Comparison of ENCODE assay signal across 29 cellular contexts in genomic region chr17:67273900-67274299, GRCh38.
"Had no signal": no experiment of that assay in that cellular context is flagged by ENCODE, and none has a peak within 500 bp of the region (broad histone marks: within the 10 kb centered on the region; RNA-seq: fewer than 3 reads in every experiment).

No MANE protein-coding gene starts in this region.

- H3K36me3 ChIP-seq: stomach, suprapubic skin, thoracic aorta, thyroid gland, tibial artery, tibial nerve, transverse colon, upper lobe of left lung, upper lobe of right lung, uterus, vagina had no signal

- H3K36me3 Mint-ChIP-seq: stimulated activated effector memory CD8-positive, alpha-beta T cell treated with anti-CD3 and anti-CD28 coated beads, Interleukin-12 subunit alpha, Interleukin-12 subunit beta, amount 100 ng/mL, for 72 hours; stimulated activated memory B cell treated with anti-CD40 and anti-IgM and Interleukin-4, amounts not matched to agents 10 μg/mL and 1 μg/mL and 100 μg/mL, for 72 hours; stimulated activated naive B cell treated with anti-CD40 and anti-IgM and Interleukin-4, amounts not matched to agents 10 μg/mL and 1 μg/mL and 100 μg/mL, for 72 hours; type B pancreatic cell had no signal

- H3K27me3 Mint-ChIP-seq: stimulated activated memory B cell treated with anti-CD40 and anti-IgM and Interleukin-4, amounts not matched to agents 10 μg/mL and 1 μg/mL and 100 μg/mL, for 72 hours; stimulated activated naive B cell treated with anti-CD40 and anti-IgM and Interleukin-4, amounts not matched to agents 10 μg/mL and 1 μg/mL and 100 μg/mL, for 72 hours; stimulated activated naive CD8-positive, alpha-beta T cell treated with anti-CD3 and anti-CD28 coated beads, Interleukin-15, amount 100 ng/mL, for 72 hours; stimulated activated naive CD8-positive, alpha-beta T cell treated with anti-CD3 and anti-CD28 coated beads, Interleukin-15, Interleukin-2, amounts not matched to agents 100 ng/mL and 50 ng/mL, for 24 hours had no signal

- ATAC-seq: stimulated activated effector memory CD8-positive, alpha-beta T cell treated with anti-CD3 and anti-CD28 coated beads, Interleukin-12 subunit alpha, Interleukin-12 subunit beta, amount 100 ng/mL, for 72 hours; stimulated activated memory B cell treated with anti-CD40 and anti-IgM and Interleukin-4, amounts not matched to agents 10 μg/mL and 1 μg/mL and 100 μg/mL, for 72 hours; stimulated activated naive B cell treated with anti-CD40 and anti-IgM and Interleukin-4, amounts not matched to agents 10 μg/mL and 1 μg/mL and 100 μg/mL, for 72 hours; stimulated activated naive CD8-positive, alpha-beta T cell treated with anti-CD3 and anti-CD28 coated beads, Interleukin-15, amount 100 ng/mL, for 72 hours; stimulated activated naive CD8-positive, alpha-beta T cell treated with anti-CD3 and anti-CD28 coated beads, Interleukin-15, Interleukin-2, amounts not matched to agents 100 U/mL and 50 U/mL, for 24 hours; upper lobe of right lung had no signal

- FAIRE-seq: urothelium cell line had no signal

- H3K4me1 Mint-ChIP-seq: stimulated activated effector memory CD8-positive, alpha-beta T cell treated with anti-CD3 and anti-CD28 coated beads, Interleukin-12 subunit alpha, Interleukin-12 subunit beta, amount 100 ng/mL, for 72 hours; stimulated activated memory B cell treated with anti-CD40 and anti-IgM and Interleukin-4, amounts not matched to agents 10 μg/mL and 1 μg/mL and 100 μg/mL, for 72 hours; stimulated activated naive B cell treated with anti-CD40 and anti-IgM and Interleukin-4, amounts not matched to agents 10 μg/mL and 1 μg/mL and 100 μg/mL, for 72 hours; stimulated activated naive CD8-positive, alpha-beta T cell treated with anti-CD3 and anti-CD28 coated beads, Interleukin-15, amount 100 ng/mL, for 72 hours had no signal

- H3K27ac Mint-ChIP-seq: stimulated activated effector memory CD8-positive, alpha-beta T cell treated with anti-CD3 and anti-CD28 coated beads, Interleukin-12 subunit alpha, Interleukin-12 subunit beta, amount 100 ng/mL, for 72 hours; stimulated activated memory B cell treated with anti-CD40 and anti-IgM and Interleukin-4, amounts not matched to agents 10 μg/mL and 1 μg/mL and 100 μg/mL, for 72 hours; stimulated activated naive B cell treated with anti-CD40 and anti-IgM and Interleukin-4, amounts not matched to agents 10 μg/mL and 1 μg/mL and 100 μg/mL, for 72 hours; stimulated activated naive CD8-positive, alpha-beta T cell treated with anti-CD3 and anti-CD28 coated beads, Interleukin-15, amount 100 ng/mL, for 72 hours; stimulated activated naive CD8-positive, alpha-beta T cell treated with anti-CD3 and anti-CD28 coated beads, Interleukin-15, Interleukin-2, amounts not matched to agents 100 ng/mL and 50 ng/mL, for 24 hours; type B pancreatic cell had no signal

- H3K4me3 ChIP-seq: stomach, suprapubic skin, testis, thoracic aorta, thyroid gland, tibial artery, tibial nerve, transverse colon, upper lobe of left lung, upper lobe of right lung, uterus, vagina had no signal

- H3K4me3 Mint-ChIP-seq: stimulated activated effector memory CD8-positive, alpha-beta T cell treated with anti-CD3 and anti-CD28 coated beads, Interleukin-12 subunit alpha, Interleukin-12 subunit beta, amount 100 ng/mL, for 72 hours; stimulated activated memory B cell treated with anti-CD40 and anti-IgM and Interleukin-4, amounts not matched to agents 10 μg/mL and 1 μg/mL and 100 μg/mL, for 72 hours; stimulated activated naive B cell treated with anti-CD40 and anti-IgM and Interleukin-4, amounts not matched to agents 10 μg/mL and 1 μg/mL and 100 μg/mL, for 72 hours; stimulated activated naive CD8-positive, alpha-beta T cell treated with anti-CD3 and anti-CD28 coated beads, Interleukin-15, amount 100 ng/mL, for 72 hours; stimulated activated naive CD8-positive, alpha-beta T cell treated with anti-CD3 and anti-CD28 coated beads, Interleukin-15, Interleukin-2, amounts not matched to agents 100 ng/mL and 50 ng/mL, for 24 hours; type B pancreatic cell had no signal

- H3K4me1 ChIP-seq: stomach, suprapubic skin, testis, thyroid gland, tibial artery, tibial nerve, transverse colon, upper lobe of right lung, uterus, vagina had no signal

- H3K9me3 ChIP-seq: stomach, suprapubic skin, testis, thoracic aorta, thyroid gland, tibial artery, tibial nerve, transverse colon, upper lobe of left lung, upper lobe of right lung, uterus, vagina had no signal

- H3K27ac ChIP-seq: stomach, suprapubic skin, testis, thoracic aorta, thyroid gland, tibial artery, tibial nerve, transverse colon, upper lobe of left lung, upper lobe of right lung, uterus, vagina had no signal

- DNase-seq: stimulated activated CD4-positive, alpha-beta T cell treated with anti-CD3 and anti-CD28 coated beads, Interleukin-2, amount 100 ng/mL, for 48 hours; stimulated activated CD4-positive, alpha-beta T cell treated with anti-CD3 and anti-CD28 coated beads, Interleukin-4, amount 100 ng/mL, for 1 hour; stimulated activated CD4-positive, alpha-beta T cell treated with anti-CD3 and anti-CD28 coated beads, Interleukin-4, amount 100 ng/mL, for 24 hours; stimulated activated CD4-positive, alpha-beta T cell treated with anti-CD3 and anti-CD28 coated beads, Interleukin-4, amount 100 ng/mL, for 4 hours; stimulated activated CD8-positive, alpha-beta memory T cell treated with anti-CD3 and anti-CD28 coated beads, Interleukin-4, amount 100 ng/mL, for 48 hours; stimulated activated naive B cell treated with anti-CD40 and anti-IgM and Interleukin-4, amounts not matched to agents 10 μg/mL and 1 μg/mL and 100 μg/mL, for 72 hours; stimulated activated naive CD4-positive, alpha-beta T cell; stimulated activated naive CD4-positive, alpha-beta T cell treated with Interleukin-2 at 50 U/mL for 16 hours; stimulated activated naive CD8-positive, alpha-beta T cell treated with anti-CD3 and anti-CD28 coated beads, Interleukin-15, amount 100 ng/mL, for 72 hours; stimulated activated naive CD8-positive, alpha-beta T cell treated with anti-CD3 and anti-CD28 coated beads, Interleukin-15, Interleukin-2, amounts not matched to agents 100 U/mL and 50 U/mL, for 24 hours; stomach; substantia nigra; testis; thyroid gland; tibial artery; transverse colon; trophoblast cell; upper lobe of left lung; upper lobe of right lung; uterus had no signal

- H3K9me3 Mint-ChIP-seq: stimulated activated effector memory CD8-positive, alpha-beta T cell treated with anti-CD3 and anti-CD28 coated beads, Interleukin-12 subunit alpha, Interleukin-12 subunit beta, amount 100 ng/mL, for 72 hours; stimulated activated memory B cell treated with anti-CD40 and anti-IgM and Interleukin-4, amounts not matched to agents 10 μg/mL and 1 μg/mL and 100 μg/mL, for 72 hours; stimulated activated naive B cell treated with anti-CD40 and anti-IgM and Interleukin-4, amounts not matched to agents 10 μg/mL and 1 μg/mL and 100 μg/mL, for 72 hours; stimulated activated naive CD8-positive, alpha-beta T cell treated with anti-CD3 and anti-CD28 coated beads, Interleukin-15, amount 100 ng/mL, for 72 hours; stimulated activated naive CD8-positive, alpha-beta T cell treated with anti-CD3 and anti-CD28 coated beads, Interleukin-15, Interleukin-2, amounts not matched to agents 100 ng/mL and 50 ng/mL, for 24 hours; type B pancreatic cell had no signal
